1 cellular context compared by ENCODE assay signal in genomic region chr4:68503462-68503861, GRCh38.
TF ChIP-seq lines count a peak whose summit lies in the region.
"Not testable (repeated sequence)": the region's sequence is repeated elsewhere in the genome, so short reads cannot be mapped to it uniquely, and the experiment has no call there.

No MANE protein-coding gene starts in this region.

TF ChIP-seq in HepG2, 621 proteins besides CTCF, POLR2A, EP300 and RAD21:
- not testable (repeated sequence) for TF ChIP-seq SOX6 (IDR thresholded peaks at IDR 0.05)
- TF ChIP-seq SOX6 (CRISPR knock-in tag; IDR thresholded peaks at IDR 0.05) (0 out of 2 replicates have a peak, but pooled peaks have one; percentile 25), ZMYM4 (CRISPR knock-in tag; IDR thresholded peaks at IDR 0.05) (peak; percentile 78), STAG1 (CRISPR knock-in tag; IDR thresholded peaks at IDR 0.05) (peak; percentile 58), POGZ (CRISPR knock-in tag; IDR thresholded peaks at IDR 0.05) (0 out of 2 replicates have a peak, but pooled peaks have one; percentile 45)
